In genomic region chr17:45231481-45232116, GRCh38 we compare ENCODE assay signal across 8 cellular contexts. TPM values are rescaled to one million over a fixed set of nuclear protein-coding genes. Genes with fewer than 3 reads are reported as not detected.
DNase-seq lines count a peak whose midpoint lies in the region; ATAC-seq and TF ChIP-seq lines count a peak whose summit lies in the region.

No MANE protein-coding gene starts in this region.

- DNase-seq in CD1c-positive myeloid dendritic cell (ENCODE audit: extremely low spot score) (peak; percentile 54), HT-29 (ENCODE audit: low spot score) (peak; percentile 50), lower lobe of right lung (no peak), tibial nerve (ENCODE audit: low spot score in 2 of 2) (no peak), superior temporal gyrus (ENCODE audit: extremely low spot score) (no peak), NCI-H1694 treated with DMSO at 0.1 percent for 48 hours (lab: John Stamatoyannopoulos, UW) (no peak), HK-2 (ENCODE audit: unreplicated experiment) (no peak)
- DNase-seq in activated naive CD4-positive, alpha-beta T cell treated with anti-CD3 and anti-CD28 coated beads, Interleukin-2, amount 50 U/mL, for 72 hours (ENCODE audit: low spot score in 2 of 2): peak; percentile 27 to 65

- peak overlapping the region; percentile 31 for H3K27ac ChIP-seq in lower lobe of right lung
- H3K27ac ChIP-seq in tibial nerve: peak overlapping the region in 1 of 4 donors; percentile 80

- TF ChIP-seq POLR2A in tibial nerve (IDR thresholded peaks at IDR 0.05): no peak

- peak overlapping the region; percentile 38 to 100 for H3K27ac Mint-ChIP-seq in activated naive CD4-positive, alpha-beta T cell treated with anti-CD3 and anti-CD28 coated beads, Interleukin-2, amount 50 U/mL, for 72 hours

- H3K4me3 ChIP-seq in lower lobe of right lung (no peak overlapping the region), tibial nerve (no peak overlapping the region)

- H3K36me3 Mint-ChIP-seq in activated naive CD4-positive, alpha-beta T cell treated with anti-CD3 and anti-CD28 coated beads, Interleukin-2, amount 50 U/mL, for 72 hours: peaks cover 18 to 45% of the 10 kb centered on the region in 2 donors

- no peak for ATAC-seq in activated naive CD4-positive, alpha-beta T cell treated with anti-CD3 and anti-CD28 coated beads, Interleukin-2, amount 50 U/mL, for 72 hours
- no peak for ATAC-seq in lower lobe of right lung

- H3K36me3 ChIP-seq in lower lobe of right lung (peaks cover 16% of the 10 kb centered on the region), tibial nerve (no peaks in the 10 kb centered on the region)

- H3K9me3 Mint-ChIP-seq in activated naive CD4-positive, alpha-beta T cell treated with anti-CD3 and anti-CD28 coated beads, Interleukin-2, amount 50 U/mL, for 72 hours: no peaks in the 10 kb centered on the region

- WGBS in tibial nerve, 2 donors: 57 to 67% methylated on average over 18 to 19 of the region's 19 CpGs

- no peak for TF ChIP-seq EP300 in tibial nerve (IDR thresholded peaks at IDR 0.05)

- H3K27me3 ChIP-seq in lower lobe of right lung (ENCODE audit: low read depth) (no peaks in the 10 kb centered on the region), tibial nerve (no peaks in the 10 kb centered on the region)

- H3K9me3 ChIP-seq in lower lobe of right lung: no peaks in the 10 kb centered on the region
- H3K9me3 ChIP-seq in tibial nerve: no peaks in the 10 kb centered on the region

- H3K4me1 ChIP-seq in lower lobe of right lung (peaks cover 54% of the 10 kb centered on the region), tibial nerve (peaks cover 0 to 47% (median 28%) of the 10 kb centered on the region in 4 donors)

- intact Hi-C loops in lower lobe of right lung (cut with DNase I): no loop called here

- TF ChIP-seq CTCF in lower lobe of right lung (IDR thresholded peaks at IDR 0.05) (peak; percentile 31), tibial nerve (IDR thresholded peaks at IDR 0.05) (no peak)

RNA-seq across cellular contexts. Expression of gene FMNL1, which starts 9.9 kb away (rescaled TPM):
- total RNA-seq in HT-29 (2014; rRNA removed; shearing (Covaris generic)): 0.03 TPM in 1 of 2 replicates, not detected in the other
- 100 to 1,000 TPM; 221 to 735 TPM for total RNA-seq in activated naive CD4-positive, alpha-beta T cell treated with anti-CD3 and anti-CD28 coated beads, Interleukin-2, amount 50 U/mL, for 72 hours
- 87.0 TPM for total RNA-seq in lower lobe of right lung
- 10 to 100 TPM; 19.2 to 42.9 (median 24.6) TPM for total RNA-seq in tibial nerve

RNA-seq across cellular contexts. Expression of gene SPATA32, which starts 30.3 kb away (rescaled TPM):
- not detected in 2 replicates for total RNA-seq in HT-29 (2014; rRNA removed; shearing (Covaris generic))
- total RNA-seq in activated naive CD4-positive, alpha-beta T cell treated with anti-CD3 and anti-CD28 coated beads, Interleukin-2, amount 50 U/mL, for 72 hours: under 1 TPM; 0.37 to 0.50 TPM
- total RNA-seq in lower lobe of right lung: not detected
- not detected for total RNA-seq in tibial nerve

Comparison
In these comparisons a context has a peak if more than half of its experiments do, and no peak if none do; other contexts are left out.
1. DNase-seq: peak in CD1c-positive myeloid dendritic cell (single experiment), HT-29 (single experiment) and activated naive CD4-positive, alpha-beta T cell treated with anti-CD3 and anti-CD28 coated beads, Interleukin-2, amount 50 U/mL, for 72 hours (2 of 2); none in lower lobe of right lung (single experiment), tibial nerve (0 of 2), superior temporal gyrus (single experiment), NCI-H1694 treated with DMSO at 0.1 percent for 48 hours (single experiment) and HK-2 (single experiment).
2. RNA of gene FMNL1, which starts 9.9 kb away (total RNA-seq): 221 to 735 TPM in activated naive CD4-positive, alpha-beta T cell treated with anti-CD3 and anti-CD28 coated beads, Interleukin-2, amount 50 U/mL, for 72 hours, 87.0 TPM in lower lobe of right lung (single experiment) and 19.2 to 42.9 TPM in tibial nerve; 0.03 TPM in HT-29; every median in the first group is over 10 times any median in the second.